Comparison of ENCODE assay signal across 17 cellular contexts in the genomic region with DNA sequence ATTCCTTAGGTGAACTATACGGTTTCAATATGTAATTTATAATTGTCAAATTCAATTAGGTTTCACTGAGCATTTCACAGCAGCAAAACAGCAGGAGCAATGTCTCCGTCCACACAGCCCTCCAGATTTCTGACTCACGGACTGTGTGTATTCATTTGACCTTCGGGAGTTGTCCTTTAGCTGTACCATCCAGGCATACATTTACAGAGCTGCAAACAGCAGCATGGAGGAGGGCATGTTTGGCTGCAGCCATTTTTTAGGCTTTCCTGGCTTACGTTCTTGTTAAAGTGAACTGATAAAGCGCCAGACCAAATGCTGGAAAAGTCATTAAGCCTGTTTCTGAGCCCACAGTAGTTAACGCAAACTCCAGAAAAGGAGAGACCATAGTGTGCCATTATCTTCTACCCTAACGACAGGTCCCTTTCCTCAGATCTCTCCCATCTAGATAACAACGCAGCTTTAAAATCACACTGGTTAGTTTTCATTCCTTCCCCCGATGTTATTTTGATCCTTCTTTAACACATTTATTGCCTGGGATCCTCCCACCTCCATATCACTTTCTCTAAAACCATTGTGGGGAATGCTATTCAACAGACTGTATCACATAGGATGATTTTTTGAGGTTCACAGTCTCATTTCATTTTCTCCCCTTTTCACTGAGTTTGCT. TPM values are rescaled to one million over a fixed set of nuclear protein-coding genes. Genes with fewer than 3 reads are reported as not detected.
"Had no signal": no experiment of that assay in that cellular context is flagged by ENCODE, and none has a peak within 500 bp of the region (broad histone marks: within the 10 kb centered on the region; RNA-seq: fewer than 3 reads in every experiment).

No MANE protein-coding gene starts in this region.

- H3K4me3 Mint-ChIP-seq: activated CD8-positive, alpha-beta T cell treated with anti-CD3 and anti-CD28 coated beads for 36 hours; activated naive CD8-positive, alpha-beta T cell; naive thymus-derived CD8-positive, alpha-beta T cell; WTC11 had no signal

- H3K9me3 Mint-ChIP-seq: activated CD8-positive, alpha-beta T cell treated with anti-CD3 and anti-CD28 coated beads for 36 hours; naive thymus-derived CD8-positive, alpha-beta T cell; WTC11 had no signal

- H3K4me2 ChIP-seq: smooth muscle cell had no signal

- H3K36me3 Mint-ChIP-seq: WTC11 had no signal

- ATAC-seq: activated CD8-positive, alpha-beta T cell treated with anti-CD3 and anti-CD28 coated beads for 36 hours; esophagus mucosa; left lung; naive thymus-derived CD8-positive, alpha-beta T cell; stimulated activated naive CD8-positive, alpha-beta T cell treated with anti-CD3 and anti-CD28 coated beads, Interleukin-15, Interleukin-2, amounts not matched to agents 100 U/mL and 50 U/mL, for 24 hours; upper lobe of right lung; WTC11 had no signal

- H3K9me3 ChIP-seq: left lung, right atrium auricular region, upper lobe of right lung had no signal

- DNase-seq: activated CD4-positive, alpha-beta T cell treated with anti-CD3 and anti-CD28 coated beads for 48 hours; activated CD8-positive, alpha-beta T cell treated with anti-CD3 and anti-CD28 coated beads for 36 hours; activated effector memory CD4-positive, alpha-beta T cell treated with anti-CD3 and anti-CD28 coated beads, Interleukin-2, amount 50 U/mL, for 16 hours; activated T-cell treated with anti-CD3 and anti-CD28 coated beads, Interleukin-2, amount 50 U/mL, for 48 hours; amniotic stem cell; cerebellar nuclear complex; left lung; mammary epithelial cell; stimulated activated naive CD8-positive, alpha-beta T cell treated with anti-CD3 and anti-CD28 coated beads, Interleukin-15, Interleukin-2, amounts not matched to agents 100 U/mL and 50 U/mL, for 24 hours; upper lobe of right lung had no signal

- H3K27ac Mint-ChIP-seq: activated CD8-positive, alpha-beta T cell treated with anti-CD3 and anti-CD28 coated beads for 36 hours; activated naive CD8-positive, alpha-beta T cell; naive thymus-derived CD8-positive, alpha-beta T cell; WTC11 had no signal

- H3K27ac ChIP-seq: left lung, right atrium auricular region, upper lobe of right lung had no signal

- H3K36me3 ChIP-seq: left lung, right atrium auricular region, upper lobe of right lung had no signal

- H3K4me3 ChIP-seq: left lung, right atrium auricular region, smooth muscle cell, upper lobe of right lung had no signal

RNA-seq across cellular contexts. Expression of a gene that starts 18.3 kb away (rescaled TPM):
- total RNA-seq: naive thymus-derived CD8-positive, alpha-beta T cell; T-helper 1 cell treated with Interleukin-12 subunit alpha and Interleukin-12 subunit beta and Interleukin-4 antibody, amounts not matched to agents 30 ng/mL and 1 ng/mL, for 36 hours had no signal
- polyA plus RNA-seq: naive thymus-derived CD8-positive, alpha-beta T cell had no signal
